ENCODE assay signal across 8 cellular contexts in genomic region chr5:107476783-107477182, GRCh38.
DNase-seq lines count a peak whose midpoint lies in the region; ATAC-seq and TF ChIP-seq lines count a peak whose summit lies in the region.

No MANE protein-coding gene starts in this region.

- no peak for TF ChIP-seq POLR2A in upper lobe of left lung (IDR thresholded peaks at IDR 0.05)

- H3K36me3 ChIP-seq in upper lobe of left lung (no peaks in the 10 kb centered on the region), H7 (replicated peaks; ENCODE audit: control insufficient read depth, insufficient read depth, low read length) (no peaks in the 10 kb centered on the region)

- H3K4me3 ChIP-seq in upper lobe of left lung (no peak overlapping the region), H7 (ENCODE audit: insufficient read depth, low read depth, low read length) (no peak overlapping the region)

- no peak for TF ChIP-seq EP300 in upper lobe of left lung (IDR thresholded peaks at IDR 0.05)

- no peaks in the 10 kb centered on the region for H3K9me3 ChIP-seq in upper lobe of left lung

- TF ChIP-seq CTCF in upper lobe of left lung (IDR thresholded peaks at IDR 0.05), result no peak

- DNase-seq in MV-4-11 (lab: John Stamatoyannopoulos, UW), result peak; percentile 35
- no peak for DNase-seq in epithelial cell of prostate (ENCODE audit: low read depth, low spot score)
- peak in 1 of 2 donors; percentile 62 for DNase-seq in upper lobe of left lung
- no peak for DNase-seq in H7
- DNase-seq in GF-D8 (lab: John Stamatoyannopoulos, UW), result no peak
- no peak for DNase-seq in activated CD4-positive, alpha-beta T cell treated with anti-CD3 and anti-CD28 coated beads for 1 hour

- H3K4me1 ChIP-seq in upper lobe of left lung, result peaks cover 0 to 32% (median 2%) of the 10 kb centered on the region in 4 donors

- WGBS in upper lobe of left lung, 2 donors, result 16 to 26% methylated on average over 1 of the region's 1 CpG

- H3K27ac ChIP-seq in epithelial cell of prostate, result peak overlapping the region; percentile 55
- H3K27ac ChIP-seq in upper lobe of left lung, result peak overlapping the region in 1 of 4 donors; percentile 23

- H3K27me3 ChIP-seq in upper lobe of left lung (no peaks in the 10 kb centered on the region), H7 (ENCODE audit: control insufficient read depth, insufficient read depth, low read length) (no peaks in the 10 kb centered on the region)

- ATAC-seq in GM18520 (IDR thresholded peaks at IDR 0.05; ENCODE audit: unreplicated experiment) (peak; percentile 77), GM21737 (IDR thresholded peaks at IDR 0.05; ENCODE audit: unreplicated experiment) (peak; percentile 91), upper lobe of left lung (ENCODE audit: low FRiP score in 2 of 2) (peak; percentile 57 to 67)
